ENCODE assay signal across 32 cellular contexts in the genomic region with DNA sequence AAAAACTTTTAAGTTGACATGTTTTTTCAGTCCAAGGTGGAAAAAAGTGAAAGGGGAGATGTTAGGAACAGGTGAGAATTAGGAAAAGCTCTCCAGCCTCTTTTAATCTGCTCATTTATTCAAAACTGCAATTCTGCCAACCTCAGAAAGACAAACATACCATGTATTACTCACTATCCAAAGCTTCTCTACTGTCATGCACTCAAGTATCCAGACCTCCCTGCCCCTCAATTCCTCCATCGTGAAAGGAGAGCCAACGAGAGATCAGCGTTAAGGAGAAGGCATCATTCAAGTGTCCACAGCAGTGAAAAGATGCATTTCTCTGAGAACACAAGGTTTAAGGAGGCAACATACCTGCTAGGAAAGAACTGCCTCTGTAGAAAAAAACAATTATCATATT. TPM values are rescaled to one million over a fixed set of nuclear protein-coding genes. Genes with fewer than 3 reads are reported as not detected.
DNase-seq lines count a peak whose midpoint lies in the region; ATAC-seq, FAIRE-seq and TF ChIP-seq lines count a peak whose summit lies in the region.
"Had no signal": no experiment of that assay in that cellular context is flagged by ENCODE, and none has a peak within 500 bp of the region (broad histone marks: within the 10 kb centered on the region; RNA-seq: fewer than 3 reads in every experiment).

No MANE protein-coding gene starts in this region.

- H3K4me1 Mint-ChIP-seq in Caco-2 (ENCODE audit: low read depth, unreplicated experiment), result peaks cover 50% of the 10 kb centered on the region
- H3K4me1 Mint-ChIP-seq: nephron progenitor cell had no signal

- no peak overlapping the region for H3K4me3 Mint-ChIP-seq in Caco-2 (ENCODE audit: unreplicated experiment)
- H3K4me3 Mint-ChIP-seq: activated CD4-positive, alpha-beta memory T cell treated with anti-CD3 and anti-CD28 coated beads, Interleukin-2, amount 10 ng/mL, durations not matched to agents 7 days and 5 days; activated T-helper 1 cell treated with anti-CD3 and anti-CD28 coated beads, Interleukin-12 subunit alpha, Interleukin-12 subunit beta, Interleukin-2, Interleukin-4 antibody, amounts not matched to agents 30 ng/mL and 10 ng/mL and 1 ng/mL, durations not matched to agents 14 hours and 24 hours and 36 hours; nephron progenitor cell; stimulated activated naive CD8-positive, alpha-beta T cell treated with anti-CD3 and anti-CD28 coated beads, Interleukin-15, Interleukin-2, amounts not matched to agents 100 ng/mL and 50 ng/mL, for 24 hours; T-helper 2 cell treated with Interferon-gamma antibody and Interleukin-4, amounts not matched to agents 5 μg/mL and 100 μg/mL, for 36 hours had no signal

- FAIRE-seq in small intestine (lab: Jason Lieb, UNC), result no peak
- FAIRE-seq: RCC 7860 had no signal

- POLR2A ChIA-PET in Caco-2 (lab: Charles Lee), result no interaction called here
- POLR2A ChIA-PET in PC-3 (lab: Charles Lee; ENCODE audit: unreplicated experiment), result no interaction called here

- H3K9me2 ChIP-seq in PC-3 (replicated peaks; ENCODE audit: low read length), result no peaks in the 10 kb centered on the region

- ATAC-seq in PC-3 (peak; percentile 81), HG03439 (IDR thresholded peaks at IDR 0.05; ENCODE audit: unreplicated experiment) (no peak), HG03571 (IDR thresholded peaks at IDR 0.05; ENCODE audit: unreplicated experiment) (no peak)
- ATAC-seq: foreskin keratinocyte had no signal

- no peaks in the 10 kb centered on the region for H3K27me3 ChIP-seq in Caco-2 (replicated peaks; ENCODE audit: control insufficient read depth, insufficient read depth, low read length)
- H3K27me3 ChIP-seq in PC-3 (ENCODE audit: low read length), result no peaks in the 10 kb centered on the region
- no peaks in the 10 kb centered on the region for H3K27me3 ChIP-seq in osteoblast (ENCODE audit: insufficient read depth, low read length)
- H3K27me3 ChIP-seq in small intestine (ENCODE audit: control insufficient read depth in 2 of 2, insufficient read depth in 2 of 2, low read length in 2 of 2), result no peaks in the 10 kb centered on the region
- H3K27me3 ChIP-seq: BLaER1 treated with 17β-estradiol and CSF1 and Interleukin-3, amounts not matched to agents 10 nM and 100 nM; colonic mucosa; foreskin keratinocyte; ovary; testis; uterus had no signal

- H3K4me3 ChIP-seq in Caco-2 (ENCODE audit: low read depth, low read length), result no peak overlapping the region
- H3K4me3 ChIP-seq in PC-3 (ENCODE audit: low read length), result no peak overlapping the region
- H3K4me3 ChIP-seq in epithelial cell of esophagus (ENCODE audit: low read length), result no peak overlapping the region
- peak overlapping the region; percentile 54 for H3K4me3 ChIP-seq in osteoblast (ENCODE audit: insufficient read depth, low read length)
- no peak overlapping the region for H3K4me3 ChIP-seq in small intestine (ENCODE audit: low read depth in 1 of 2, low read length in 2 of 2)
- H3K4me3 ChIP-seq: BLaER1 treated with 17β-estradiol and CSF1 and Interleukin-3, amounts not matched to agents 10 nM and 100 nM; colonic mucosa; lung; ovary; testis; uterus had no signal

- BruUV-seq in Caco-2 (replicated peaks; lab: Mats Ljungman, UMichigan), result no TSS peak
- BruUV-seq in PC-3 (replicated peaks; lab: Mats Ljungman, UMichigan), result no TSS peak

- no peaks in the 10 kb centered on the region for H3K9me3 ChIP-seq in Caco-2
- no peaks in the 10 kb centered on the region for H3K9me3 ChIP-seq in PC-3 (ENCODE audit: low read length)
- no peaks in the 10 kb centered on the region for H3K9me3 ChIP-seq in osteoblast (ENCODE audit: low read depth, low read length)
- no peaks in the 10 kb centered on the region for H3K9me3 ChIP-seq in small intestine (ENCODE audit: control insufficient read depth, low read depth)
- H3K9me3 ChIP-seq: colonic mucosa, ovary, testis, uterus had no signal

- CTCF ChIA-PET in Caco-2 (lab: Charles Lee), result no interaction called here
- CTCF ChIA-PET in PC-3 (lab: Charles Lee), result no interaction called here

- peaks cover 20% of the 10 kb centered on the region; the same call in 1 of the 2 replicates for H4K20me1 ChIP-seq in PC-3 (ENCODE audit: low read length)
- no peaks in the 10 kb centered on the region for H4K20me1 ChIP-seq in osteoblast (ENCODE audit: insufficient read depth, low read length)

- no peak for TF ChIP-seq CTCF in Caco-2 (IDR thresholded peaks at IDR 0.05; ENCODE audit: insufficient read depth in 1 of 2, low read depth in 1 of 2, low read length in 1 of 2, severe bottlenecking in 1 of 2, unreplicated experiment in 1 of 2)
- TF ChIP-seq CTCF in PC-3 (conservative IDR thresholded peaks at IDR 0.05; ENCODE audit: low read depth, low read length), result no peak
- TF ChIP-seq CTCF in epithelial cell of esophagus (IDR thresholded peaks at IDR 0.05; ENCODE audit: insufficient read depth, low read depth, low read length, missing control alignments), result no peak
- no peak for TF ChIP-seq CTCF in osteoblast (IDR thresholded peaks at IDR 0.05; ENCODE audit: extremely low read depth, low read depth, low read length)

- no peaks in the 10 kb centered on the region for H3K27me3 Mint-ChIP-seq in Caco-2 (ENCODE audit: insufficient read depth, unreplicated experiment)
- H3K27me3 Mint-ChIP-seq: activated CD4-positive, alpha-beta memory T cell treated with anti-CD3 and anti-CD28 coated beads, Interleukin-2, amount 10 ng/mL, durations not matched to agents 7 days and 5 days; stimulated activated naive CD8-positive, alpha-beta T cell treated with anti-CD3 and anti-CD28 coated beads, Interleukin-15, Interleukin-2, amounts not matched to agents 100 ng/mL and 50 ng/mL, for 24 hours had no signal

- H2AFZ ChIP-seq in PC-3 (ENCODE audit: low read length) (no peak overlapping the region), osteoblast (ENCODE audit: low read length) (peak overlapping the region; percentile 48)

- H3K79me2 ChIP-seq in PC-3 (ENCODE audit: low read length) (peaks cover 60% of the 10 kb centered on the region), osteoblast (ENCODE audit: insufficient read depth, low read length) (peaks cover 87% of the 10 kb centered on the region)

- DNase-seq in Caco-2 (no peak), PC-3 (peak; percentile 32), epithelial cell of esophagus (ENCODE audit: low read depth) (peak; percentile 10), osteoblast (ENCODE audit: insufficient read length, low spot score, missing footprints) (peak; percentile 63), small intestine (no peak), foreskin melanocyte (no peak)
- DNase-seq: activated CD4-positive, alpha-beta memory T cell treated with anti-CD3 and anti-CD28 coated beads, Interleukin-2, amount 10 ng/mL, durations not matched to agents 7 days and 5 days; activated CD4-positive, alpha-beta T cell treated with anti-CD3 and anti-CD28 coated beads for 1 hour; activated CD8-positive, alpha-beta memory T cell treated with anti-CD3 and anti-CD28 coated beads, Interleukin-2, amount 50 U/mL, for 4 hours; activated naive CD4-positive, alpha-beta T cell treated with Interleukin-2 at 50 U/mL for 16 hours; colonic mucosa; effector CD8-positive, alpha-beta T cell; foreskin keratinocyte; GF-D8; NCI-H1048; NCI-H1694; NCI-H446 treated with DMSO at 0.1 percent for 48 hours; NCI-H82; nephron progenitor cell; ovary; SHP77 treated with DMSO at 0.1 percent for 48 hours; stimulated activated CD4-positive, alpha-beta T cell treated with anti-CD3 and anti-CD28 coated beads, Interleukin-1b, Interleukin-23, amount 100 ng/mL, for 48 hours; testis; uterus had no signal

- H3K27ac Mint-ChIP-seq in Caco-2 (ENCODE audit: unreplicated experiment), result peak overlapping the region; percentile 71
- H3K27ac Mint-ChIP-seq: activated CD4-positive, alpha-beta memory T cell treated with anti-CD3 and anti-CD28 coated beads, Interleukin-2, amount 10 ng/mL, durations not matched to agents 7 days and 5 days; activated T-helper 1 cell treated with anti-CD3 and anti-CD28 coated beads, Interleukin-12 subunit alpha, Interleukin-12 subunit beta, Interleukin-2, Interleukin-4 antibody, amounts not matched to agents 30 ng/mL and 10 ng/mL and 1 ng/mL, durations not matched to agents 14 hours and 24 hours and 36 hours; nephron progenitor cell; stimulated activated naive CD8-positive, alpha-beta T cell treated with anti-CD3 and anti-CD28 coated beads, Interleukin-15, Interleukin-2, amounts not matched to agents 100 ng/mL and 50 ng/mL, for 24 hours; T-helper 2 cell treated with Interferon-gamma antibody and Interleukin-4, amounts not matched to agents 5 μg/mL and 100 μg/mL, for 36 hours had no signal

- no peak overlapping the region for H3K4me2 ChIP-seq in PC-3 (ENCODE audit: low read length)
- H3K4me2 ChIP-seq in osteoblast (ENCODE audit: insufficient read depth, low read length), result peak overlapping the region; percentile 79
- H3K4me2 ChIP-seq: BLaER1 treated with 17β-estradiol and CSF1 and Interleukin-3, amounts not matched to agents 10 nM and 100 nM had no signal

- no peak overlapping the region for H3K9ac ChIP-seq in PC-3 (ENCODE audit: low read length)
- H3K9ac ChIP-seq: BLaER1 treated with 17β-estradiol and CSF1 and Interleukin-3, amounts not matched to agents 10 nM and 100 nM had no signal

- H3F3A ChIP-seq in PC-3 (ENCODE audit: low read length, unreplicated experiment), result no peaks in the 10 kb centered on the region

- peaks cover 21% of the 10 kb centered on the region for H3K36me3 Mint-ChIP-seq in Caco-2 (ENCODE audit: insufficient read depth, unreplicated experiment)

- H3K27ac ChIP-seq in PC-3 (ENCODE audit: low read length) (no peak overlapping the region), osteoblast (ENCODE audit: low read depth, low read length) (peak overlapping the region; percentile 71), small intestine (ENCODE audit: low read depth in 1 of 2, low read length in 1 of 2) (no peak overlapping the region)
- H3K27ac ChIP-seq: BLaER1 treated with 17β-estradiol and CSF1 and Interleukin-3, amounts not matched to agents 10 nM and 100 nM; colonic mucosa; foreskin keratinocyte; ovary; testis; uterus had no signal

- H3K4me1 ChIP-seq in Caco-2, result peaks cover 63% of the 10 kb centered on the region
- peaks cover 28% of the 10 kb centered on the region for H3K4me1 ChIP-seq in PC-3 (ENCODE audit: insufficient read depth, low read length)
- peaks cover 28% of the 10 kb centered on the region for H3K4me1 ChIP-seq in osteoblast (ENCODE audit: insufficient read depth, low read length)
- no peaks in the 10 kb centered on the region for H3K4me1 ChIP-seq in small intestine (ENCODE audit: control insufficient read depth in 2 of 2, insufficient read depth in 1 of 2, low read depth in 1 of 2, low read length in 1 of 2)
- H3K4me1 ChIP-seq: colonic mucosa, testis, uterus had no signal

- WGBS in small intestine, 3 donors, result 96 to 99% (median 98%) methylated on average over 3 of the region's 3 CpGs

- intact Hi-C loops in Caco-2 (cut with micrococcal nuclease; ENCODE audit: unreplicated experiment), result loop anchor here (10.0 kb wide), 1 partner anchor 186 kb away; no protein-coding TSS in a partner anchor
- intact Hi-C loops in PC-3 (cut with micrococcal nuclease), result no loop called here

- H3K36me3 ChIP-seq in Caco-2 (ENCODE audit: control insufficient read depth, insufficient read depth, low read length), result no peaks in the 10 kb centered on the region
- H3K36me3 ChIP-seq in PC-3 (ENCODE audit: low read depth, low read length), result no peaks in the 10 kb centered on the region
- no peaks in the 10 kb centered on the region for H3K36me3 ChIP-seq in osteoblast (ENCODE audit: insufficient read depth, low read length)
- H3K36me3 ChIP-seq in small intestine (ENCODE audit: control insufficient read depth in 2 of 2, insufficient read depth in 2 of 2, low read length in 2 of 2), result no peaks in the 10 kb centered on the region
- H3K36me3 ChIP-seq: colonic mucosa, ovary, uterus had no signal

- no peaks in the 10 kb centered on the region for H3K9me3 Mint-ChIP-seq in Caco-2 (ENCODE audit: unreplicated experiment)
- H3K9me3 Mint-ChIP-seq: activated CD4-positive, alpha-beta memory T cell treated with anti-CD3 and anti-CD28 coated beads, Interleukin-2, amount 10 ng/mL, durations not matched to agents 7 days and 5 days; activated T-helper 1 cell treated with anti-CD3 and anti-CD28 coated beads, Interleukin-12 subunit alpha, Interleukin-12 subunit beta, Interleukin-2, Interleukin-4 antibody, amounts not matched to agents 30 ng/mL and 10 ng/mL and 1 ng/mL, durations not matched to agents 14 hours and 24 hours and 36 hours; stimulated activated naive CD8-positive, alpha-beta T cell treated with anti-CD3 and anti-CD28 coated beads, Interleukin-15, Interleukin-2, amounts not matched to agents 100 ng/mL and 50 ng/mL, for 24 hours; T-helper 2 cell treated with Interferon-gamma antibody and Interleukin-4, amounts not matched to agents 5 μg/mL and 100 μg/mL, for 36 hours had no signal

RNA-seq across cellular contexts. Expression of a gene that starts 24.5 kb away (rescaled TPM):
- total RNA-seq in Caco-2 (2022) (59.4 and 60.6 TPM in 2 replicates), PC-3 (2014; rRNA removed) (7.6 and 10.1 TPM in 2 replicates), osteoblast (8.3 TPM in 2 replicates)
- polyA plus RNA-seq in small intestine, result 1 to 10 TPM in 2 of 3 donors, under 1 TPM in 1; 0.67 to 4.2 (median 2.4) TPM

Comparison
In these comparisons a context has a peak if more than half of its experiments do, and no peak if none do; other contexts are left out.
1. DNase-seq: peak in PC-3 (single experiment), epithelial cell of esophagus (single experiment) and osteoblast (single experiment); none in Caco-2 (0 of 2), small intestine (single experiment) and foreskin melanocyte (single experiment).